ENCODE assay signal across 12 cellular contexts in the genomic region with DNA sequence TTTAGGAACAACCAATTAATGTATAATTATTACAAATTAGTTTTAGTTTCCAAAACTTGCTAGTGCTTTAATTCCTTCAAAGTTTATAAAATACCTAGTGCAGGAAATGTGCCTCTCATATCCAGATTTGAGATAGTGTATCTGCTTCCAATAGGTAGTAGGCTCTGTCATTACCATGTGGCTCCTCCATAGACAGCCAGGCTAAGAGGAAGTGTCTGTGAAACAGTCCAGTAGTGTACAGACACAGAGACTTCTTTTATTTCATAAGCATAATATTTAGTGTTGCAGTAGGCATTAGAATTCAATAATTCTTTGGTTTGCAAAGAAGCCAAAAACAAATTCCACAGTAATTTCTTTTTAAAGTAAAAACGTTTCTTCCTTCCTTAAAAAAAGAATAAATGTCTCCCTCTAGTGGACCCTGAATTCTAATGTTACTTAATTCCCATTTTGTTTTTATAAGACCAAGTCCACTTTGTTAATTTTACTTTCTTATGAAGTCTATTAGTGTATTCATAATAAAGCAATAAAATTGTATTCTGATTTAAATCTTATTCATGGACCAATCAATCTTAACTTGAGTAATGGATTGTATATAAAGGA.
DNase-seq lines count a peak whose midpoint lies in the region; ATAC-seq and TF ChIP-seq lines count a peak whose summit lies in the region.
"Had no signal": no experiment of that assay in that cellular context is flagged by ENCODE, and none has a peak within 500 bp of the region (broad histone marks: within the 10 kb centered on the region; RNA-seq: fewer than 3 reads in every experiment).

No MANE protein-coding gene starts in this region.

- H3K36me3 ChIP-seq in heart right ventricle, result no peaks in the 10 kb centered on the region
- H3K36me3 ChIP-seq in OCI-LY1 (ENCODE audit: insufficient read depth, low read length), result no peaks in the 10 kb centered on the region
- no peaks in the 10 kb centered on the region for H3K36me3 ChIP-seq in upper lobe of right lung

- DNase-seq in heart right ventricle (no peak), Right ventricle myocardium inferior (ENCODE audit: missing footprints) (no peak), fibroblast of gingiva (ENCODE audit: low read depth) (peak; percentile 20), upper lobe of right lung (no peak)
- DNase-seq in activated naive CD4-positive, alpha-beta T cell treated with anti-CD3 and anti-CD28 coated beads, Interleukin-2, amount 50 U/mL, for 72 hours (ENCODE audit: low spot score in 2 of 2), result no peak
- DNase-seq: activated T-cell treated with anti-CD3 and anti-CD28 coated beads for 4 hours, DMS153, NCI-H226 had no signal

- H3K9ac ChIP-seq in OCI-LY1 (ENCODE audit: low read length), result no peak overlapping the region

- ATAC-seq in heart right ventricle (no peak), Right ventricle myocardium inferior (no peak), upper lobe of right lung (no peak), HG03135 (IDR thresholded peaks at IDR 0.05; ENCODE audit: unreplicated experiment) (no peak), HG02885 (IDR thresholded peaks at IDR 0.05; ENCODE audit: poor library complexity, unreplicated experiment) (no peak)
- no peak for ATAC-seq in activated naive CD4-positive, alpha-beta T cell treated with anti-CD3 and anti-CD28 coated beads, Interleukin-2, amount 50 U/mL, for 72 hours

- H3K9me3 Mint-ChIP-seq in activated naive CD4-positive, alpha-beta T cell treated with anti-CD3 and anti-CD28 coated beads, Interleukin-2, amount 50 U/mL, for 72 hours, result peaks cover 0 to 4% of the 10 kb centered on the region in 2 donors

- TF ChIP-seq CTCF in heart right ventricle (IDR thresholded peaks at IDR 0.05) (peak in 5 of 9 donors; percentile 18 to 41 (median 31)), OCI-LY1 (IDR thresholded peaks at IDR 0.05; ENCODE audit: low read length) (peak; percentile 66), upper lobe of right lung (IDR thresholded peaks at IDR 0.05) (peak; percentile 45)

- no peak overlapping the region for H3K27ac Mint-ChIP-seq in activated naive CD4-positive, alpha-beta T cell treated with anti-CD3 and anti-CD28 coated beads, Interleukin-2, amount 50 U/mL, for 72 hours

- no peaks in the 10 kb centered on the region for H3K9me2 ChIP-seq in OCI-LY1 (ENCODE audit: low read depth, low read length)

- peaks cover 0 to 17% (median 6%) of the 10 kb centered on the region in 11 donors for H3K9me3 ChIP-seq in heart right ventricle
- H3K9me3 ChIP-seq in OCI-LY1 (ENCODE audit: low read length), result no peaks in the 10 kb centered on the region
- H3K9me3 ChIP-seq in upper lobe of right lung, result no peaks in the 10 kb centered on the region

- intact Hi-C loops in heart right ventricle (cut with DNase I), result no loop called here
- intact Hi-C loops in Right ventricle myocardium inferior (cut with DNase I), result no loop called here
- intact Hi-C loops in upper lobe of right lung (cut with DNase I), result no loop called here

- H3K27me3 ChIP-seq in heart right ventricle (no peaks in the 10 kb centered on the region), OCI-LY1 (ENCODE audit: insufficient read depth, low read length) (no peaks in the 10 kb centered on the region), upper lobe of right lung (no peaks in the 10 kb centered on the region)

- no peak overlapping the region for H3K4me2 ChIP-seq in OCI-LY1 (ENCODE audit: low read length)

- 31 to 40% methylated on average over 1 of the region's 1 CpG for WGBS in heart right ventricle, 2 donors

- no peak overlapping the region for H3K4me3 ChIP-seq in heart right ventricle
- no peak overlapping the region for H3K4me3 ChIP-seq in OCI-LY1 (ENCODE audit: low read depth, low read length, poor library complexity, severe bottlenecking)
- no peak overlapping the region for H3K4me3 ChIP-seq in upper lobe of right lung
- H3K4me3 ChIP-seq: skin epidermis had no signal

- H3K79me2 ChIP-seq in OCI-LY1 (ENCODE audit: insufficient read depth, low read length), result no peaks in the 10 kb centered on the region

- H3K4me1 ChIP-seq in heart right ventricle (peaks cover 0 to 15% (median 8%) of the 10 kb centered on the region in 9 donors), OCI-LY1 (ENCODE audit: insufficient read depth, low read length, severe bottlenecking) (peaks cover 7% of the 10 kb centered on the region), upper lobe of right lung (peaks cover 15% of the 10 kb centered on the region)

- H2AFZ ChIP-seq in OCI-LY1 (ENCODE audit: low read length), result no peak overlapping the region

- H3K36me3 Mint-ChIP-seq in activated naive CD4-positive, alpha-beta T cell treated with anti-CD3 and anti-CD28 coated beads, Interleukin-2, amount 50 U/mL, for 72 hours, result peaks cover 4 to 6% of the 10 kb centered on the region in 2 donors

- H3F3A ChIP-seq in OCI-LY1 (ENCODE audit: insufficient read depth, low read length), result no peaks in the 10 kb centered on the region

- no peak overlapping the region for H3K27ac ChIP-seq in heart right ventricle
- H3K27ac ChIP-seq in OCI-LY1 (ENCODE audit: low read depth, low read length, poor library complexity, severe bottlenecking), result no peak overlapping the region
- H3K27ac ChIP-seq in upper lobe of right lung, result no peak overlapping the region
- H3K27ac ChIP-seq: skin epidermis had no signal

- no peaks in the 10 kb centered on the region for H4K20me1 ChIP-seq in OCI-LY1 (ENCODE audit: insufficient read depth, low read length)
